Comparison of ENCODE assay signal across 2 cellular contexts in genomic region chr16:85158702-85159225, GRCh38.
TF ChIP-seq lines count a peak whose summit lies in the region.

No MANE protein-coding gene starts in this region.

TF ChIP-seq in HEK293, 187 proteins besides CTCF, POLR2A, EP300 and RAD21 (continued from another document):
- TF ChIP-seq ZNF16 (tag by site-specific recombination; IDR thresholded peaks at IDR 0.05; ENCODE audit: low read depth), result no peak
- no peak for TF ChIP-seq ZNF426 (tag by site-specific recombination; IDR thresholded peaks at IDR 0.05)
- no peak for TF ChIP-seq ZNF184 (tag by site-specific recombination; IDR thresholded peaks at IDR 0.05)
- no peak for TF ChIP-seq BCL11B (tag by site-specific recombination; IDR thresholded peaks at IDR 0.05; ENCODE audit: low read depth)
- no peak for TF ChIP-seq ZBTB1 (tag by site-specific recombination; IDR thresholded peaks at IDR 0.05)
- TF ChIP-seq PRDM1 (tag by site-specific recombination; IDR thresholded peaks at IDR 0.05), result peak; percentile 50
- 0 out of 2 replicates have a peak, but pooled peaks have one; percentile 18 for TF ChIP-seq GLIS2 (tag by site-specific recombination; IDR thresholded peaks at IDR 0.05)
- TF ChIP-seq ZNF837 (tag by site-specific recombination; IDR thresholded peaks at IDR 0.05), result no peak
- no peak for TF ChIP-seq RBAK (tag by site-specific recombination; IDR thresholded peaks at IDR 0.05)
- TF ChIP-seq PBX3 (CRISPR knock-in tag; IDR thresholded peaks at IDR 0.05), result no peak
- no peak for TF ChIP-seq PATZ1 (tag by site-specific recombination; IDR thresholded peaks at IDR 0.05)
- TF ChIP-seq ZNF398 (tag by site-specific recombination; IDR thresholded peaks at IDR 0.05), result no peak
- no peak for TF ChIP-seq ZBTB17 (tag by site-specific recombination; IDR thresholded peaks at IDR 0.05)

TF ChIP-seq in K562, 482 proteins besides CTCF, POLR2A, EP300 and RAD21:
- TF ChIP-seq ZBTB49 (CRISPR knock-in tag; IDR thresholded peaks at IDR 0.05; ENCODE audit: borderline replicate concordance), result no peak
- TF ChIP-seq ZNF707 (CRISPR knock-in tag; conservative IDR thresholded peaks at IDR 0.05), result no peak
- no peak for TF ChIP-seq ZNF318 (IDR thresholded peaks at IDR 0.05; ENCODE audit: borderline replicate concordance in 1 of 2, low read depth in 1 of 2)
